In the genomic region with DNA sequence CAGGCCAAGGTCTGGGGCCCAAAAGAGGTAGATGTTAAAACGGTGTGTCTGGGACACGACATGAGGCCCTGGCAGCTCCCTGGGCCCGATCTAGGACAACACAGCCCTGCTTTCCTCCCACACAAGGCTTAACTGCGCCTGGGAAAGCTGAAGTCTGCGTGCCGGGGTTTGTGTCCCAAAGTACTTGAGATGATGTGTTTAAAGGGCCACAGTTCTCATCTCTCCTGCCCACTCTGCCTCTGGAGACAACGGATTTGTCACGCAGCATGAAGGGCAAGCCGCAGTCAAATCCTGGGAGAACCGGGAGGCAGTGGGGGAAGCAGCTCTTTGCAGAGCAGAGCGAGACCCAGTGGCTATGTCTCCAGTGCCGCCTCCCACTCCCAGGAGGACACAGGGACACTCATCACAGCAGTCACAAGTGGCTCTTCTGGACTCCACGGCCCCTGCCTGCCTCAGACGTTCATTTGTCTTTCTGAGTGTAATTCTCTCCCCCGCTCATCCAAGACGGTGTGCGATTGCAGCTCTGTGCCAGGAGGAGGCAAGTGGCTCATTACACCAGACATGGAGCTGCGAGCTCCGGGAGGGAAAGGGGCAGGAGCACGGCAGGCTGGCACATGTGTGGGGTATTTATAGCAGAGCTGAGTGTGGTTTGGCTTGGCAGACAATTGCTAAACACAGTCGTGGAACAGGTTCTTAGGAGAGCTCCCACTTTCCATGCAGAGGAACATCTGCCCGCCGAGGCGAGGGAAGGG, we compare ENCODE assay signal across 8 cellular contexts. TPM values are rescaled to one million over a fixed set of nuclear protein-coding genes. Genes with fewer than 3 reads are reported as not detected.
DNase-seq lines count a peak whose midpoint lies in the region; ATAC-seq and TF ChIP-seq lines count a peak whose summit lies in the region.

No MANE protein-coding gene starts in this region.

- no peaks in the 10 kb centered on the region for H3K9me3 ChIP-seq in GM23248 (ENCODE audit: low read depth)
- H3K9me3 ChIP-seq in PC-3 (ENCODE audit: low read length) = no peaks in the 10 kb centered on the region
- no peaks in the 10 kb centered on the region for H3K9me3 ChIP-seq in gastrocnemius medialis

- H3K27me3 ChIP-seq in GM23248 (replicated peaks; ENCODE audit: insufficient read depth) (peaks cover 18% of the 10 kb centered on the region), PC-3 (ENCODE audit: low read length) (no peaks in the 10 kb centered on the region), gastrocnemius medialis (no peaks in the 10 kb centered on the region)

- H4K20me1 ChIP-seq in GM23248 (ENCODE audit: insufficient read depth) (no peaks in the 10 kb centered on the region), PC-3 (ENCODE audit: low read length) (no peaks in the 10 kb centered on the region)

- peak overlapping the region; percentile 77 for H2AFZ ChIP-seq in GM23248
- H2AFZ ChIP-seq in PC-3 (ENCODE audit: low read length) = peak overlapping the region; percentile 65

- intact Hi-C loops in PC-3 (cut with micrococcal nuclease) = no loop called here
- intact Hi-C loops in head of caudate nucleus (cut with DNase I) = no loop called here
- intact Hi-C loops in gastrocnemius medialis (cut with DNase I; ENCODE audit: low total_unique reads) = loop anchor here (2.0 kb wide), 1 partner anchor 23 kb away; no protein-coding TSS in a partner anchor

- CTCF ChIA-PET in PC-3 (lab: Charles Lee) = interaction anchor here (0.5 to 1.4 kb wide), 3 partner anchors 24 to 70 kb away, joined by 4 to 7 read pairs (median 5); a partner anchor contains a TSS

- POLR2A ChIA-PET in PC-3 (lab: Charles Lee; ENCODE audit: unreplicated experiment) = no interaction called here

- peak overlapping the region; percentile 57 for H3K4me3 ChIP-seq in GM23248
- H3K4me3 ChIP-seq in PC-3 (ENCODE audit: low read length) = peak overlapping the region; percentile 45
- peak overlapping the region; percentile 16 to 39 (median 28) for H3K4me3 ChIP-seq in gastrocnemius medialis

- H3K4me1 ChIP-seq in GM23248 (ENCODE audit: insufficient read depth) = peaks cover 14% of the 10 kb centered on the region
- H3K4me1 ChIP-seq in PC-3 (ENCODE audit: insufficient read depth, low read length) = peaks cover 14% of the 10 kb centered on the region
- H3K4me1 ChIP-seq in gastrocnemius medialis = peaks cover 12 to 19% of the 10 kb centered on the region in 2 donors

- peak overlapping the region; percentile 84 for H3K4me2 ChIP-seq in GM23248 (ENCODE audit: unreplicated experiment)
- H3K4me2 ChIP-seq in PC-3 (ENCODE audit: low read length) = peak overlapping the region; percentile 71

- H3K27ac ChIP-seq in GM23248 (no peak overlapping the region), PC-3 (ENCODE audit: low read length) (no peak overlapping the region), gastrocnemius medialis (peak overlapping the region; percentile 43 to 62 (median 58))

- H3F3A ChIP-seq in GM23248 (ENCODE audit: insufficient read depth) (no peaks in the 10 kb centered on the region), PC-3 (ENCODE audit: low read length, unreplicated experiment) (no peaks in the 10 kb centered on the region)

- WGBS in GM23248 (ENCODE audit: low coverage in 1 of 2, low lambda C conversion rate in 2 of 2, missing lambda C conversion rate in 2 of 2), 2 experiments = 1 to 3% methylated on average over 24 of the region's 24 CpGs

- H3K9me2 ChIP-seq in GM23248 (ENCODE audit: insufficient read depth) = no peaks in the 10 kb centered on the region
- no peaks in the 10 kb centered on the region for H3K9me2 ChIP-seq in PC-3 (replicated peaks; ENCODE audit: low read length)

- DNase-seq in GM23248 (peak; percentile 77), PC-3 (peak; percentile 59), head of caudate nucleus (peak in 41 of 42 donors; percentile 59 to 93 (median 78)), gastrocnemius medialis (peak; percentile 76 to 87), erythroblast (lab: John Stamatoyannopoulos, UW) (no peak), Kasumi-1 (lab: John Stamatoyannopoulos, UW) (no peak)

- peak; percentile 38; the same call in 1 of the 2 replicates for TF ChIP-seq CTCF in PC-3 (conservative IDR thresholded peaks at IDR 0.05; ENCODE audit: low read depth, low read length)
- TF ChIP-seq CTCF in gastrocnemius medialis (IDR thresholded peaks at IDR 0.05 in 4 of 5, conservative IDR thresholded peaks at IDR 0.05 in 1 of 5) = peak in 4 of 5 experiments; percentile 16 to 35 (median 32)

- H3K79me2 ChIP-seq in GM23248 (ENCODE audit: insufficient read depth) (no peaks in the 10 kb centered on the region), PC-3 (ENCODE audit: low read length) (no peaks in the 10 kb centered on the region)

- peak overlapping the region; percentile 29; the same call in 1 of the 2 replicates for H3K9ac ChIP-seq in GM23248
- no peak overlapping the region for H3K9ac ChIP-seq in PC-3 (ENCODE audit: low read length)

- TF ChIP-seq POLR2A in gastrocnemius medialis (IDR thresholded peaks at IDR 0.05) (peak in 1 of 2 donors; percentile 23), erythroblast (IDR thresholded peaks at IDR 0.05; ENCODE audit: low read length) (no peak)

- ATAC-seq in PC-3 (peak; percentile 86), gastrocnemius medialis (peak; percentile 96 to 98), GM18873 (IDR thresholded peaks at IDR 0.05; ENCODE audit: low FRiP score, unreplicated experiment) (no peak), HG03469 (IDR thresholded peaks at IDR 0.05; ENCODE audit: unreplicated experiment) (no peak)

- BruUV-seq in PC-3 (replicated peaks; lab: Mats Ljungman, UMichigan) = no TSS peak

- H3K36me3 ChIP-seq in GM23248 (ENCODE audit: low read depth) (no peaks in the 10 kb centered on the region), PC-3 (ENCODE audit: low read depth, low read length) (no peaks in the 10 kb centered on the region), gastrocnemius medialis (no peaks in the 10 kb centered on the region)

- in situ Hi-C loops in GM23248 (cut with MboI) (no loop called here), gastrocnemius medialis (cut with MboI; ENCODE audit: low sequenced_read_pairs in 4 of 4) (no loop called here)

RNA-seq across cellular contexts. Expression of a gene that starts 57.7 kb away (rescaled TPM):
- 21.0 and 24.3 TPM in 2 replicates for total RNA-seq in GM23248 (2014; rRNA removed; shearing (Covaris generic))
- polyA plus RNA-seq in GM23248 (2016; fragmentation: Nextera tagmentation; extraction: Ambion mirVana) = 5.1 and 5.5 TPM in 2 replicates
- total RNA-seq in PC-3 (2014; rRNA removed) (20.6 and 29.8 TPM in 2 replicates), gastrocnemius medialis (1 to 10 TPM; 3.2 to 8.6 (median 6.5) TPM)

RNA-seq across cellular contexts. Expression of a gene that starts 58.8 kb away (rescaled TPM):
- total RNA-seq in GM23248 (2014; rRNA removed; shearing (Covaris generic)) = not detected in 2 replicates
- 0.23 TPM in 1 of 2 replicates, not detected in the other for polyA plus RNA-seq in GM23248 (2016; fragmentation: Nextera tagmentation; extraction: Ambion mirVana)
- total RNA-seq in PC-3 (2014; rRNA removed) (not detected in 2 replicates), gastrocnemius medialis (under 1 TPM in 1 of 4 donors, not detected in 3; 0.84 TPM)

Comparison
In these comparisons a context has a peak if more than half of its experiments do, and no peak if none do; other contexts are left out.
1. DNase-seq: peak in GM23248 (single experiment), PC-3 (single experiment), head of caudate nucleus (41 of 42) and gastrocnemius medialis (2 of 2); none in erythroblast (0 of 2) and Kasumi-1 (0 of 2).
2. H3K27ac ChIP-seq: peak in gastrocnemius medialis (4 of 4); none in GM23248 (single experiment) and PC-3 (single experiment).
3. ATAC-seq: peak in PC-3 (single experiment) and gastrocnemius medialis (2 of 2); none in GM18873 (single experiment) and HG03469 (single experiment).
4. Peak in every context shown above with its lines, with median percentiles within 50 percentile points of each other: H3K4me3 ChIP-seq.